ENCODE assay signal across 8 cellular contexts in genomic region chr3:59857589-59858346, GRCh38.
DNase-seq lines count a peak whose midpoint lies in the region; ATAC-seq and TF ChIP-seq lines count a peak whose summit lies in the region.

No MANE protein-coding gene starts in this region.

- no peak overlapping the region for H3K4me3 ChIP-seq in fibroblast of pulmonary artery (replicated peaks; ENCODE audit: low read depth, low read length)
- no peak overlapping the region for H3K4me3 ChIP-seq in suprapubic skin

- H3K27ac ChIP-seq in KOPT-K1 (ENCODE audit: low read depth, low read length, poor library complexity, severe bottlenecking), result peak overlapping the region; percentile 4
- H3K27ac ChIP-seq in suprapubic skin, result no peak overlapping the region

- peaks cover 6% of the 10 kb centered on the region for H3K4me1 ChIP-seq in suprapubic skin

- TF ChIP-seq CTCF in fibroblast of pulmonary artery (IDR thresholded peaks at IDR 0.05; ENCODE audit: low read length, missing control alignments) (peak; percentile 99), suprapubic skin (IDR thresholded peaks at IDR 0.05) (peak; percentile 78 to 89)

- peak; percentile 72 for DNase-seq in EL
- DNase-seq in RPMI8226, result peak; percentile 78
- DNase-seq in activated T-helper 1 cell treated with anti-CD3 and anti-CD28 coated beads, Interleukin-2, amount 50 U/mL, for 16 hours (ENCODE audit: low read depth in 1 of 2, low spot score in 1 of 2), result peak; percentile 47 to 53
- peak; percentile 87 for DNase-seq in fibroblast of pulmonary artery (ENCODE audit: low read depth)
- peak; percentile 47 for DNase-seq in non-pigmented ciliary epithelial cell (ENCODE audit: low read depth)
- DNase-seq in suprapubic skin (ENCODE audit: low spot score in 2 of 2), result peak; percentile 72 to 84

- TF ChIP-seq POLR2A in suprapubic skin (IDR thresholded peaks at IDR 0.05), result no peak

- peak; percentile 96 for ATAC-seq in GM21786 (IDR thresholded peaks at IDR 0.05; ENCODE audit: unreplicated experiment)

- H3K9me3 ChIP-seq in KOPT-K1 (ENCODE audit: insufficient read depth, low read length, poor library complexity, severe bottlenecking) (peaks cover 10% of the 10 kb centered on the region), suprapubic skin (no peaks in the 10 kb centered on the region)

- no peaks in the 10 kb centered on the region for H3K27me3 ChIP-seq in suprapubic skin

- no peak for TF ChIP-seq EP300 in suprapubic skin (IDR thresholded peaks at IDR 0.05)

- H3K36me3 ChIP-seq in KOPT-K1 (ENCODE audit: insufficient read depth, low read length) (peaks cover 11% of the 10 kb centered on the region), suprapubic skin (no peaks in the 10 kb centered on the region)

- WGBS in suprapubic skin, result 29% methylated on average over 7 of the region's 7 CpGs
